21 cellular contexts compared by ENCODE assay signal in genomic region chrX:133947022-133947421, GRCh38. TPM values are rescaled to one million over a fixed set of nuclear protein-coding genes. Genes with fewer than 3 reads are reported as not detected.
A peak's percentile ranks its signal among the peaks of the same experiment; 100 is the strongest.
DNase-seq lines count a peak whose midpoint lies in the region; ATAC-seq and TF ChIP-seq lines count a peak whose summit lies in the region.
"Had no signal": no experiment of that assay in that cellular context is flagged by ENCODE, and none has a peak within 500 bp of the region (broad histone marks: within the 10 kb centered on the region; RNA-seq: fewer than 3 reads in every experiment).

No MANE protein-coding gene starts in this region.

- POLR2A ChIA-PET in Caco-2 (lab: Charles Lee) = no interaction called here

- H3K27ac Mint-ChIP-seq in Caco-2 (ENCODE audit: unreplicated experiment) (peak overlapping the region; percentile 63), nephron progenitor cell (peak overlapping the region; percentile 62)
- H3K27ac Mint-ChIP-seq: CD14-positive monocyte; CD4-positive, alpha-beta memory T cell; CD4-positive, CD25-positive, alpha-beta regulatory T cell; CD8-positive, alpha-beta memory T cell had no signal

- H3K4me3 ChIP-seq in Caco-2 (ENCODE audit: low read depth, low read length) = no peak overlapping the region
- no peak overlapping the region for H3K4me3 ChIP-seq in HAP-1
- H3K4me3 ChIP-seq: BLaER1 had no signal

- H3K27me3 ChIP-seq in Caco-2 (replicated peaks; ENCODE audit: control insufficient read depth, insufficient read depth, low read length) (no peaks in the 10 kb centered on the region), HAP-1 (ENCODE audit: low read depth) (no peaks in the 10 kb centered on the region)
- H3K27me3 ChIP-seq: BE2C had no signal

- BruUV-seq in Caco-2 (replicated peaks; lab: Mats Ljungman, UMichigan) = no TSS peak

- no peaks in the 10 kb centered on the region for H3K4me1 Mint-ChIP-seq in Caco-2 (ENCODE audit: low read depth, unreplicated experiment)
- peaks cover 28% of the 10 kb centered on the region for H3K4me1 Mint-ChIP-seq in nephron progenitor cell
- H3K4me1 Mint-ChIP-seq: CD14-positive monocyte; CD4-positive, alpha-beta memory T cell; CD4-positive, CD25-positive, alpha-beta regulatory T cell; CD8-positive, alpha-beta memory T cell had no signal

- H3K9me3 ChIP-seq in Caco-2 (no peaks in the 10 kb centered on the region), HAP-1 (no peaks in the 10 kb centered on the region)
- H3K9me3 ChIP-seq: BE2C, BLaER1 had no signal

- H3K9me3 Mint-ChIP-seq in Caco-2 (ENCODE audit: unreplicated experiment) = no peaks in the 10 kb centered on the region
- no peaks in the 10 kb centered on the region for H3K9me3 Mint-ChIP-seq in nephron progenitor cell
- H3K9me3 Mint-ChIP-seq: CD14-positive monocyte; CD4-positive, alpha-beta memory T cell; CD4-positive, CD25-positive, alpha-beta regulatory T cell; CD8-positive, alpha-beta memory T cell had no signal

- no peaks in the 10 kb centered on the region for H3K27me3 Mint-ChIP-seq in Caco-2 (ENCODE audit: insufficient read depth, unreplicated experiment)
- H3K27me3 Mint-ChIP-seq in nephron progenitor cell (ENCODE audit: low read depth, poor library complexity) = no peaks in the 10 kb centered on the region

- no peak for TF ChIP-seq CTCF in Caco-2 (IDR thresholded peaks at IDR 0.05; ENCODE audit: insufficient read depth in 1 of 2, low read depth in 1 of 2, low read length in 1 of 2, severe bottlenecking in 1 of 2, unreplicated experiment in 1 of 2)
- no peak for TF ChIP-seq CTCF in nephron progenitor cell (IDR thresholded peaks at IDR 0.05)

- ATAC-seq in HG03097 (IDR thresholded peaks at IDR 0.05; ENCODE audit: low FRiP score, unreplicated experiment) = no peak

- intact Hi-C loops in Caco-2 (cut with micrococcal nuclease; ENCODE audit: unreplicated experiment) = no loop called here

- CTCF ChIA-PET in Caco-2 (lab: Charles Lee) = no interaction called here

- H3K4me3 Mint-ChIP-seq in Caco-2 (ENCODE audit: unreplicated experiment) (no peak overlapping the region), nephron progenitor cell (no peak overlapping the region)
- H3K4me3 Mint-ChIP-seq: CD14-positive monocyte; CD4-positive, alpha-beta memory T cell; CD4-positive, CD25-positive, alpha-beta regulatory T cell; CD8-positive, alpha-beta memory T cell had no signal

- in situ Hi-C loops in HAP-1 (cut with MboI; ENCODE audit: low sequenced_read_pairs) = no loop called here

- H3K36me3 ChIP-seq in Caco-2 (ENCODE audit: control insufficient read depth, insufficient read depth, low read length) (no peaks in the 10 kb centered on the region; the same call in 1 of the 2 replicates), HAP-1 (replicated peaks) (peaks cover 83% of the 10 kb centered on the region)
- H3K36me3 ChIP-seq: BE2C, BLaER1 had no signal

- H3K36me3 Mint-ChIP-seq in Caco-2 (ENCODE audit: insufficient read depth, unreplicated experiment) = peaks cover 17% of the 10 kb centered on the region
- H3K36me3 Mint-ChIP-seq in nephron progenitor cell (ENCODE audit: low read depth) = peaks cover 55% of the 10 kb centered on the region
- H3K36me3 Mint-ChIP-seq: CD14-positive monocyte; CD4-positive, alpha-beta memory T cell; CD4-positive, CD25-positive, alpha-beta regulatory T cell; CD8-positive, alpha-beta memory T cell had no signal

- peak; percentile 22 for DNase-seq in NCI-H82 (lab: John Stamatoyannopoulos, UW)
- DNase-seq in NCI-H82 treated with DMSO at 0.1 percent for 48 hours (lab: John Stamatoyannopoulos, UW; ENCODE audit: unreplicated experiment) = no peak
- DNase-seq in Caco-2 = no peak
- DNase-seq in HAP-1 (ENCODE audit: low spot score in 2 of 2) = peak; percentile 50 to 57
- no peak for DNase-seq in nephron progenitor cell
- DNase-seq in stimulated activated CD8-positive, alpha-beta memory T cell treated with anti-CD3 and anti-CD28 coated beads, Interleukin-4, amount 100 ng/mL, for 48 hours = no peak
- no peak for DNase-seq in SKM-1 treated with dmso at 0.1 percent for 144 hours (lab: John Stamatoyannopoulos, UW; ENCODE audit: unreplicated experiment)
- DNase-seq: 8988T; ACHN; BE2C; C1 segment of cervical spinal cord; Calu3; CD4-positive, alpha-beta memory T cell; CD4-positive, CD25-positive, alpha-beta regulatory T cell; CD8-positive, alpha-beta memory T cell; COR-L47; DMS79 treated with DMSO at 0.1 percent for 48 hours; GF-D8 had no signal

- H3K4me1 ChIP-seq in Caco-2 (no peaks in the 10 kb centered on the region), HAP-1 (peaks cover 29% of the 10 kb centered on the region)
- H3K4me1 ChIP-seq: BE2C, BLaER1 had no signal

RNA-seq across cellular contexts. Expression of gene GPC3, which starts 38.4 kb away (rescaled TPM):
- total RNA-seq in Caco-2 (2022) = 233 and 266 TPM in 2 replicates
- total RNA-seq: CD8-positive, alpha-beta memory T cell had no signal

Comparison
In these comparisons a context has a peak if more than half of its experiments do, and no peak if none do; other contexts are left out.
1. DNase-seq: peak in NCI-H82 (single experiment) and HAP-1 (2 of 2); none in NCI-H82 treated with DMSO at 0.1 percent for 48 hours (single experiment), Caco-2 (0 of 2), nephron progenitor cell (single experiment), stimulated activated CD8-positive, alpha-beta memory T cell treated with anti-CD3 and anti-CD28 coated beads, Interleukin-4, amount 100 ng/mL, for 48 hours (single experiment) and SKM-1 treated with dmso at 0.1 percent for 144 hours (single experiment).